25 cellular contexts compared by ENCODE assay signal in the genomic region with DNA sequence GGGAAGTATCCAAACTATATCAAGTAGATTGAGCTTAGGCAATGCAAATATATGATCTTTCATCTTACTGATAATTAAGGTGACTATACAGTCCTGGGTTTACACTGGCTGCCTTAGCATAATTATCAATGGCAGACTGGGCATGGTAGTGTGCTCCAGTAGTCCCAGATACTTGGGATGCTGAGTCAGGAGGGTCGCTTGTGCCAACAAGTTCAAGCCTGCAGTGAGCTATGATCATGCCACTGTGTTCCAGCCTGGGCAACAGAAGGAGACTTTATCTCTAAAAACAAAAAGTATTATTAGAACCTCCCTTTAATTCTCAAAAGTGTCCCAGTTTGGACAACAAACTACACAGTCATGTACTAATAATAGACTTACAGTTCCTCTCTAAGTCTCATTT.
"Had no signal": no experiment of that assay in that cellular context is flagged by ENCODE, and none has a peak within 500 bp of the region (broad histone marks: within the 10 kb centered on the region; RNA-seq: fewer than 3 reads in every experiment).

No MANE protein-coding gene starts in this region.

- H3K27ac Mint-ChIP-seq: endodermal cell; memory B cell; mesothelial cell of epicardium; natural killer cell treated with Interleukin-12 subunit alpha and Interleukin-12 subunit beta and Interleukin-15 and Interleukin-18, amount 100 ng/mL, for 72 hours; progenitor cell of endocrine pancreas; stimulated activated memory B cell treated with anti-CD40 and anti-IgM and Interleukin-4, amounts not matched to agents 10 μg/mL and 1 μg/mL and 100 μg/mL, for 72 hours had no signal

- H3K4me3 Mint-ChIP-seq: endodermal cell; memory B cell; mesothelial cell of epicardium; naive B cell; natural killer cell treated with Interleukin-12 subunit alpha and Interleukin-12 subunit beta and Interleukin-15 and Interleukin-18, amount 100 ng/mL, for 72 hours; neural crest cell; stimulated activated memory B cell treated with anti-CD40 and anti-IgM and Interleukin-4, amounts not matched to agents 10 μg/mL and 1 μg/mL and 100 μg/mL, for 72 hours had no signal

- H3K27ac ChIP-seq: dorsolateral prefrontal cortex, esophagus muscularis mucosa, left lung, lower lobe of right lung, parathyroid adenoma, skin epidermis, spleen, tibial nerve, upper lobe of right lung, uterus had no signal

- H3K36me3 Mint-ChIP-seq: memory B cell; mesothelial cell of epicardium; naive B cell; natural killer cell treated with Interleukin-12 subunit alpha and Interleukin-12 subunit beta and Interleukin-15 and Interleukin-18, amount 100 ng/mL, for 72 hours; stimulated activated memory B cell treated with anti-CD40 and anti-IgM and Interleukin-4, amounts not matched to agents 10 μg/mL and 1 μg/mL and 100 μg/mL, for 72 hours had no signal

- DNase-seq: central memory CD4-positive, alpha-beta T cell; dorsolateral prefrontal cortex; effector CD8-positive, alpha-beta T cell; endodermal cell; left lung; lower lobe of right lung; mucosa of descending colon; naive B cell; spleen; stimulated activated CD4-positive, alpha-beta T cell treated with anti-CD3 and anti-CD28 coated beads, Interleukin-4, amount 100 ng/mL, for 4 hours; stimulated activated naive CD8-positive, alpha-beta T cell treated with anti-CD3 and anti-CD28 coated beads, Interleukin-15, Interleukin-2, amounts not matched to agents 100 U/mL and 50 U/mL, for 24 hours; substantia nigra; testis; upper lobe of right lung; uterus had no signal

- H3K36me3 ChIP-seq: esophagus muscularis mucosa, left lung, lower lobe of right lung, spleen, tibial nerve, upper lobe of right lung, uterus had no signal

- H3K4me1 ChIP-seq: parathyroid adenoma, uterus had no signal

- ATAC-seq: left lung; lower lobe of right lung; mucosa of descending colon; natural killer cell treated with Interleukin-12 subunit alpha and Interleukin-12 subunit beta and Interleukin-15 and Interleukin-18, amount 100 ng/mL, for 72 hours; stimulated activated memory B cell treated with anti-CD40 and anti-IgM and Interleukin-4, amounts not matched to agents 10 μg/mL and 1 μg/mL and 100 μg/mL, for 72 hours; stimulated activated naive CD8-positive, alpha-beta T cell treated with anti-CD3 and anti-CD28 coated beads, Interleukin-15, Interleukin-2, amounts not matched to agents 100 U/mL and 50 U/mL, for 24 hours; upper lobe of right lung had no signal

- H3K9me3 Mint-ChIP-seq: endodermal cell; memory B cell; mesothelial cell of epicardium; natural killer cell treated with Interleukin-12 subunit alpha and Interleukin-12 subunit beta and Interleukin-15 and Interleukin-18, amount 100 ng/mL, for 72 hours; neural crest cell; stimulated activated memory B cell treated with anti-CD40 and anti-IgM and Interleukin-4, amounts not matched to agents 10 μg/mL and 1 μg/mL and 100 μg/mL, for 72 hours had no signal

- H3K9me3 ChIP-seq: esophagus muscularis mucosa, left lung, lower lobe of right lung, mucosa of descending colon, spleen, testis, tibial nerve, upper lobe of right lung, uterus had no signal

- H3K27me3 Mint-ChIP-seq: memory B cell; naive B cell; stimulated activated memory B cell treated with anti-CD40 and anti-IgM and Interleukin-4, amounts not matched to agents 10 μg/mL and 1 μg/mL and 100 μg/mL, for 72 hours had no signal

- H3K27me3 ChIP-seq: dorsolateral prefrontal cortex, esophagus muscularis mucosa, left lung, spleen, testis, tibial nerve, upper lobe of right lung, uterus had no signal

- H3K4me3 ChIP-seq: dorsolateral prefrontal cortex, esophagus muscularis mucosa, left lung, lower lobe of right lung, mucosa of descending colon, skin epidermis, spleen, testis, tibial nerve, upper lobe of right lung, uterus had no signal
